15 cellular contexts compared by ENCODE assay signal in the genomic region with DNA sequence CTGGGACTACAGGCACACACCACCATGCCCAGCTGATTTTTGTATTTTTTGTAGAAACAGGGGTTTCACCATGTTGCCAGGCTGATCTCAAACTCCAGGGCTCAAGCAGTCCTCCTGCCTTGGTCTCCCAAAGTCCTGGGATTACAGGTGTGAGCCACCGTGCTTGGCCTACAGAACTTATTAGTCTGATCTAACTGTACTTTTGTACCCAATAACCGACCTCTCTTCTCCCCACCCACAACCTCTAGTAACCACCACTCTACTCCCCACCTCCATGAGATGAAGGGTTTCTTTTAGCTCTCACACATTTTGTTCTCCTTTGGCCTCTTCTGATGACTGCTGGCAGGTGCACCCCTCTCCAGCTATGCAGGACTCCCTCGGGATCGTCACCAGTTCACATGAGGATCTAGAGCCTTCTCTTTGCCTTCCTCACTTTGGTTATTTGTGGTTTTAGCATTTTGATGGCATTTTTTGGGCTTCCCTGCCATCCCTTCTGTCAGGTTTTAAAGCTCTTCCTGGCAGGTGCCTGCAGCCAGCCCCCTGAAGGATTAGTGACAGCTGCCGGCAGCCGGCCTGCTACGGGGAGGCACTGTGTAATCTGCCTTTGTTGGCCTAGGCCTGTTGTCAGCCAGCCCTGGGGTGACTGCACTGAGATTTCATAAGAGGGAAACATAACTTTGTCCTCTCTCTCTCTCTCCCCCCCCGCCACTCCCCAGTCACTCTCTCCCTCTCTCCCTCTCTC.
DNase-seq lines count a peak whose midpoint lies in the region; ATAC-seq and TF ChIP-seq lines count a peak whose summit lies in the region.
"Had no signal": no experiment of that assay in that cellular context is flagged by ENCODE, and none has a peak within 500 bp of the region (broad histone marks: within the 10 kb centered on the region; RNA-seq: fewer than 3 reads in every experiment).

No MANE protein-coding gene starts in this region.

- TF ChIP-seq CTCF in brain microvascular endothelial cell (IDR thresholded peaks at IDR 0.05; ENCODE audit: low read depth, low read length, missing control alignments) (no peak), RWPE1 (conservative IDR thresholded peaks at IDR 0.05; ENCODE audit: low read depth) (no peak)

- in situ Hi-C loops in brain microvascular endothelial cell (cut with HindIII; ENCODE audit: low pct_ligation_motif_present, low sequenced_read_pairs) = no loop called here

- 53% methylated on average over 8 of the region's 8 CpGs for whole genome bisulfite sequencing in right cardiac atrium

- DNase-seq in NCI-H1092 treated with DMSO at 0.1 percent for 48 hours (lab: John Stamatoyannopoulos, UW) = peak; percentile 36
- no peak for DNase-seq in NCI-H1092 (lab: John Stamatoyannopoulos, UW)
- DNase-seq in NCI-H82 (lab: John Stamatoyannopoulos, UW) = peak; percentile 94
- DNase-seq in right cardiac atrium = peak; percentile 58 to 75 (median 73)
- DNase-seq in sciatic nerve (ENCODE audit: low spot score) = no peak
- no peak for DNase-seq in brain microvascular endothelial cell
- no peak for DNase-seq in RWPE1 (ENCODE audit: low spot score)
- DNase-seq in iPS-NIHi11 (ENCODE audit: low spot score) = no peak
- DNase-seq: activated CD4-positive, alpha-beta T cell treated with anti-CD3 and anti-CD28 coated beads, Interleukin-2, amount 50 U/mL, for 1 hour; activated naive CD8-positive, alpha-beta T cell treated with anti-CD3 and anti-CD28 coated beads, Interleukin-2, amount 10 ng/mL, durations not matched to agents 7 days and 5 days; activated T-cell treated with anti-CD3 and anti-CD28 coated beads, Interleukin-2, amount 50 U/mL, for 24 hours; CD8-positive, alpha-beta memory T cell; central memory CD4-positive, alpha-beta T cell; NCI-H1930; T-helper 9 cell had no signal

- no peaks in the 10 kb centered on the region for H3K9me3 ChIP-seq in right cardiac atrium (ENCODE audit: control insufficient read depth, low read length)

- H3K27me3 ChIP-seq in right cardiac atrium (ENCODE audit: control insufficient read depth, insufficient read depth) (no peaks in the 10 kb centered on the region), brain microvascular endothelial cell (replicated peaks) (no peaks in the 10 kb centered on the region)

- CTCF ChIA-PET in RWPE1 (lab: Yijun Ruan, JAX) = no interaction called here

- POLR2A ChIA-PET in RWPE1 (lab: Yijun Ruan, JAX; ENCODE audit: low non-redundant PET) = no interaction called here

- H3K4me3 ChIP-seq in right cardiac atrium (ENCODE audit: low read length) = no peak overlapping the region
- H3K4me3 ChIP-seq in brain microvascular endothelial cell (ENCODE audit: low read depth, low read length) = no peak overlapping the region

- no peaks in the 10 kb centered on the region for H3K36me3 ChIP-seq in brain microvascular endothelial cell (replicated peaks)

- intact Hi-C loops in right cardiac atrium (cut with DNase I) = no loop called here
- intact Hi-C loops in sciatic nerve (cut with DNase I) = no loop called here

- peak; percentile 88 to 89 for ATAC-seq in right cardiac atrium
- peak; percentile 50 for ATAC-seq in sciatic nerve

- H3K27ac ChIP-seq in right cardiac atrium (ENCODE audit: low read length) (peak overlapping the region; percentile 6), brain microvascular endothelial cell (no peak overlapping the region), RWPE1 (no peak overlapping the region)

- no peaks in the 10 kb centered on the region for H3K4me1 ChIP-seq in right cardiac atrium (ENCODE audit: control insufficient read depth, insufficient read depth, low read length)

Comparison
In these comparisons a context has a peak if more than half of its experiments do, and no peak if none do; other contexts are left out.
1. DNase-seq: peak in NCI-H1092 treated with DMSO at 0.1 percent for 48 hours (single experiment), NCI-H82 (single experiment) and right cardiac atrium (3 of 3); none in NCI-H1092 (single experiment), sciatic nerve (single experiment), brain microvascular endothelial cell (single experiment), RWPE1 (single experiment) and iPS-NIHi11 (single experiment).